ENCODE assay signal across 10 cellular contexts in genomic region chr13:43094901-43095300, GRCh38.
A peak's percentile ranks its signal among the peaks of the same experiment; 100 is the strongest.
DNase-seq lines count a peak whose midpoint lies in the region; ATAC-seq and TF ChIP-seq lines count a peak whose summit lies in the region.
"Had no signal": no experiment of that assay in that cellular context is flagged by ENCODE, and none has a peak within 500 bp of the region (broad histone marks: within the 10 kb centered on the region; RNA-seq: fewer than 3 reads in every experiment).

No MANE protein-coding gene starts in this region.

- CTCF ChIA-PET in activated CD4-positive, alpha-beta memory T cell treated with anti-CD3 and anti-CD28 coated beads, Interleukin-2, amount 10 ng/mL, durations not matched to agents 7 days and 5 days (lab: Charles Lee), result no interaction called here

- H3K23ac ChIP-seq in trophoblast cell (ENCODE audit: low read length), result no peak overlapping the region

- no peaks in the 10 kb centered on the region for H3K27me3 ChIP-seq in trophoblast cell (ENCODE audit: insufficient read depth, low read length)
- H3K27me3 ChIP-seq: tibial artery had no signal

- peaks cover 13% of the 10 kb centered on the region for H3K4me1 Mint-ChIP-seq in activated CD4-positive, alpha-beta memory T cell treated with anti-CD3 and anti-CD28 coated beads, Interleukin-2, amount 10 ng/mL, durations not matched to agents 7 days and 5 days

- H3K27ac Mint-ChIP-seq in activated CD4-positive, alpha-beta memory T cell treated with anti-CD3 and anti-CD28 coated beads, Interleukin-2, amount 10 ng/mL, durations not matched to agents 7 days and 5 days, result peak overlapping the region; percentile 1
- H3K27ac Mint-ChIP-seq: CD4-positive, alpha-beta T cell had no signal

- no peak overlapping the region for H2BK12ac ChIP-seq in trophoblast cell (ENCODE audit: low read length)

- peaks cover 33% of the 10 kb centered on the region for H3K36me3 Mint-ChIP-seq in activated CD4-positive, alpha-beta memory T cell treated with anti-CD3 and anti-CD28 coated beads, Interleukin-2, amount 10 ng/mL, durations not matched to agents 7 days and 5 days (ENCODE audit: low read depth)

- no peaks in the 10 kb centered on the region for H3K9me3 Mint-ChIP-seq in activated CD4-positive, alpha-beta memory T cell treated with anti-CD3 and anti-CD28 coated beads, Interleukin-2, amount 10 ng/mL, durations not matched to agents 7 days and 5 days
- H3K9me3 Mint-ChIP-seq: CD4-positive, alpha-beta T cell had no signal

- WGBS in trophoblast cell (ENCODE audit: extremely low coverage, insufficient coverage, insufficient read length), result no CpG with 5 or more reads among the region's 1 CpG

- H3K4me3 Mint-ChIP-seq in activated CD4-positive, alpha-beta memory T cell treated with anti-CD3 and anti-CD28 coated beads, Interleukin-2, amount 10 ng/mL, durations not matched to agents 7 days and 5 days, result no peak overlapping the region
- H3K4me3 Mint-ChIP-seq: CD4-positive, alpha-beta T cell had no signal

- no peak overlapping the region for H3K14ac ChIP-seq in trophoblast cell (ENCODE audit: low read length)

- H3K4ac ChIP-seq in trophoblast cell (ENCODE audit: low read depth, low read length), result no peak overlapping the region

- in situ Hi-C loops in GM13977 (cut with MboI; ENCODE audit: low pct_unique_long_range_greater_than_20kb, low sequenced_read_pairs, unreplicated experiment), result loop anchor here (25.0 kb wide), 1 partner anchor 717 kb away; no protein-coding TSS in a partner anchor

- H3K36me3 ChIP-seq in trophoblast cell (ENCODE audit: control insufficient read depth in 1 of 2, insufficient read depth in 2 of 2, low read length in 2 of 2), result peaks cover 8 to 9% of the 10 kb centered on the region in 2 experiments

- no peaks in the 10 kb centered on the region for H3K9me3 ChIP-seq in trophoblast cell (ENCODE audit: insufficient read depth, low read depth, low read length)

- H3K4me2 ChIP-seq in trophoblast cell (ENCODE audit: low read length), result no peak overlapping the region

- no peak for TF ChIP-seq CTCF in GM13977 (IDR thresholded peaks at IDR 0.05; ENCODE audit: extremely low read depth, insufficient read depth, missing control alignments)

- no peak overlapping the region for H3K4me3 ChIP-seq in trophoblast cell (ENCODE audit: low read depth, low read length)
- H3K4me3 ChIP-seq: tibial artery had no signal

- DNase-seq in GM13977 (ENCODE audit: low spot score), result peak; percentile 36
- DNase-seq in activated CD4-positive, alpha-beta memory T cell treated with anti-CD3 and anti-CD28 coated beads, Interleukin-2, amount 10 ng/mL, durations not matched to agents 7 days and 5 days, result no peak
- no peak for DNase-seq in NCI-H226
- DNase-seq in LoVo (ENCODE audit: low spot score), result no peak
- DNase-seq in trophoblast cell, result no peak
- DNase-seq: CD4-positive, alpha-beta T cell; tibial artery had no signal

- POLR2A ChIA-PET in activated CD4-positive, alpha-beta memory T cell treated with anti-CD3 and anti-CD28 coated beads, Interleukin-2, amount 10 ng/mL, durations not matched to agents 7 days and 5 days (lab: Charles Lee), result interaction anchor here (1.0 kb wide), 2 partner anchors 40 to 103 kb away, joined by 3 read pairs; partner anchors contain the start of gene EPSTI1

- H3K4me1 ChIP-seq in trophoblast cell (ENCODE audit: control insufficient read depth in 1 of 2, insufficient read depth in 2 of 2, low read length in 2 of 2), result no peaks in the 10 kb centered on the region

- no peak overlapping the region for H3K9ac ChIP-seq in trophoblast cell (ENCODE audit: low read length)

- H2AK5ac ChIP-seq in trophoblast cell (ENCODE audit: low read length), result no peak overlapping the region

- H4K12ac ChIP-seq in trophoblast cell (ENCODE audit: low read depth, low read length), result no peak overlapping the region

- no peak overlapping the region for H2BK5ac ChIP-seq in trophoblast cell (ENCODE audit: low read depth, low read length, poor library complexity)

- H3K27ac ChIP-seq in trophoblast cell (ENCODE audit: low read depth, low read length), result no peak overlapping the region
- H3K27ac ChIP-seq: tibial artery had no signal

- peaks cover 2% of the 10 kb centered on the region for H3K79me1 ChIP-seq in trophoblast cell (ENCODE audit: low read length)

- no peak overlapping the region for H2AFZ ChIP-seq in trophoblast cell (ENCODE audit: insufficient read depth, low read length, poor library complexity)

- H3K79me2 ChIP-seq in trophoblast cell (ENCODE audit: control insufficient read depth, insufficient read depth, low read length, poor library complexity), result peaks cover 1% of the 10 kb centered on the region

- H2BK120ac ChIP-seq in trophoblast cell (ENCODE audit: insufficient read depth, low read length, poor library complexity), result no peak overlapping the region

- H3K18ac ChIP-seq in trophoblast cell (ENCODE audit: low read length), result no peak overlapping the region

- ATAC-seq in GM19395 (IDR thresholded peaks at IDR 0.05; ENCODE audit: unreplicated experiment), result peak; percentile 95
- ATAC-seq in HG02938 (IDR thresholded peaks at IDR 0.05; ENCODE audit: unreplicated experiment), result peak; percentile 77
- no peak for ATAC-seq in GM21825 (IDR thresholded peaks at IDR 0.05; ENCODE audit: unreplicated experiment)

- H4K91ac ChIP-seq in trophoblast cell (ENCODE audit: low read depth, low read length), result no peak overlapping the region

- no peaks in the 10 kb centered on the region for H3K27me3 Mint-ChIP-seq in activated CD4-positive, alpha-beta memory T cell treated with anti-CD3 and anti-CD28 coated beads, Interleukin-2, amount 10 ng/mL, durations not matched to agents 7 days and 5 days
- H3K27me3 Mint-ChIP-seq: CD4-positive, alpha-beta T cell had no signal

- no peak overlapping the region for H4K8ac ChIP-seq in trophoblast cell (ENCODE audit: low read depth, low read length)
